Comparison of ENCODE assay signal across 1 cellular context in genomic region chr13:79492918-79493594, GRCh38.
TF ChIP-seq lines count a peak whose summit lies in the region.

No MANE protein-coding gene starts in this region.

TF ChIP-seq in GM23338, 12 proteins besides CTCF, POLR2A, EP300 and RAD21 (continued from another document):
- TF ChIP-seq EZH2phosphoT487 (IDR thresholded peaks at IDR 0.05; ENCODE audit: unreplicated experiment) (no peak), POLR2AphosphoS5 (IDR thresholded peaks at IDR 0.05; ENCODE audit: low read depth) (no peak), ZNF114 (CRISPR knock-in tag; IDR thresholded peaks at IDR 0.05) (no peak), EZH2 (IDR thresholded peaks at IDR 0.05; ENCODE audit: low read depth, unreplicated experiment) (no peak), JUNB (IDR thresholded peaks at IDR 0.05; ENCODE audit: unreplicated experiment) (no peak), STAT1 (IDR thresholded peaks at IDR 0.05; ENCODE audit: unreplicated experiment) (no peak), NANOG (IDR thresholded peaks at IDR 0.05; ENCODE audit: borderline replicate concordance) (no peak)
- TF ChIP-seq, protein P1, sequence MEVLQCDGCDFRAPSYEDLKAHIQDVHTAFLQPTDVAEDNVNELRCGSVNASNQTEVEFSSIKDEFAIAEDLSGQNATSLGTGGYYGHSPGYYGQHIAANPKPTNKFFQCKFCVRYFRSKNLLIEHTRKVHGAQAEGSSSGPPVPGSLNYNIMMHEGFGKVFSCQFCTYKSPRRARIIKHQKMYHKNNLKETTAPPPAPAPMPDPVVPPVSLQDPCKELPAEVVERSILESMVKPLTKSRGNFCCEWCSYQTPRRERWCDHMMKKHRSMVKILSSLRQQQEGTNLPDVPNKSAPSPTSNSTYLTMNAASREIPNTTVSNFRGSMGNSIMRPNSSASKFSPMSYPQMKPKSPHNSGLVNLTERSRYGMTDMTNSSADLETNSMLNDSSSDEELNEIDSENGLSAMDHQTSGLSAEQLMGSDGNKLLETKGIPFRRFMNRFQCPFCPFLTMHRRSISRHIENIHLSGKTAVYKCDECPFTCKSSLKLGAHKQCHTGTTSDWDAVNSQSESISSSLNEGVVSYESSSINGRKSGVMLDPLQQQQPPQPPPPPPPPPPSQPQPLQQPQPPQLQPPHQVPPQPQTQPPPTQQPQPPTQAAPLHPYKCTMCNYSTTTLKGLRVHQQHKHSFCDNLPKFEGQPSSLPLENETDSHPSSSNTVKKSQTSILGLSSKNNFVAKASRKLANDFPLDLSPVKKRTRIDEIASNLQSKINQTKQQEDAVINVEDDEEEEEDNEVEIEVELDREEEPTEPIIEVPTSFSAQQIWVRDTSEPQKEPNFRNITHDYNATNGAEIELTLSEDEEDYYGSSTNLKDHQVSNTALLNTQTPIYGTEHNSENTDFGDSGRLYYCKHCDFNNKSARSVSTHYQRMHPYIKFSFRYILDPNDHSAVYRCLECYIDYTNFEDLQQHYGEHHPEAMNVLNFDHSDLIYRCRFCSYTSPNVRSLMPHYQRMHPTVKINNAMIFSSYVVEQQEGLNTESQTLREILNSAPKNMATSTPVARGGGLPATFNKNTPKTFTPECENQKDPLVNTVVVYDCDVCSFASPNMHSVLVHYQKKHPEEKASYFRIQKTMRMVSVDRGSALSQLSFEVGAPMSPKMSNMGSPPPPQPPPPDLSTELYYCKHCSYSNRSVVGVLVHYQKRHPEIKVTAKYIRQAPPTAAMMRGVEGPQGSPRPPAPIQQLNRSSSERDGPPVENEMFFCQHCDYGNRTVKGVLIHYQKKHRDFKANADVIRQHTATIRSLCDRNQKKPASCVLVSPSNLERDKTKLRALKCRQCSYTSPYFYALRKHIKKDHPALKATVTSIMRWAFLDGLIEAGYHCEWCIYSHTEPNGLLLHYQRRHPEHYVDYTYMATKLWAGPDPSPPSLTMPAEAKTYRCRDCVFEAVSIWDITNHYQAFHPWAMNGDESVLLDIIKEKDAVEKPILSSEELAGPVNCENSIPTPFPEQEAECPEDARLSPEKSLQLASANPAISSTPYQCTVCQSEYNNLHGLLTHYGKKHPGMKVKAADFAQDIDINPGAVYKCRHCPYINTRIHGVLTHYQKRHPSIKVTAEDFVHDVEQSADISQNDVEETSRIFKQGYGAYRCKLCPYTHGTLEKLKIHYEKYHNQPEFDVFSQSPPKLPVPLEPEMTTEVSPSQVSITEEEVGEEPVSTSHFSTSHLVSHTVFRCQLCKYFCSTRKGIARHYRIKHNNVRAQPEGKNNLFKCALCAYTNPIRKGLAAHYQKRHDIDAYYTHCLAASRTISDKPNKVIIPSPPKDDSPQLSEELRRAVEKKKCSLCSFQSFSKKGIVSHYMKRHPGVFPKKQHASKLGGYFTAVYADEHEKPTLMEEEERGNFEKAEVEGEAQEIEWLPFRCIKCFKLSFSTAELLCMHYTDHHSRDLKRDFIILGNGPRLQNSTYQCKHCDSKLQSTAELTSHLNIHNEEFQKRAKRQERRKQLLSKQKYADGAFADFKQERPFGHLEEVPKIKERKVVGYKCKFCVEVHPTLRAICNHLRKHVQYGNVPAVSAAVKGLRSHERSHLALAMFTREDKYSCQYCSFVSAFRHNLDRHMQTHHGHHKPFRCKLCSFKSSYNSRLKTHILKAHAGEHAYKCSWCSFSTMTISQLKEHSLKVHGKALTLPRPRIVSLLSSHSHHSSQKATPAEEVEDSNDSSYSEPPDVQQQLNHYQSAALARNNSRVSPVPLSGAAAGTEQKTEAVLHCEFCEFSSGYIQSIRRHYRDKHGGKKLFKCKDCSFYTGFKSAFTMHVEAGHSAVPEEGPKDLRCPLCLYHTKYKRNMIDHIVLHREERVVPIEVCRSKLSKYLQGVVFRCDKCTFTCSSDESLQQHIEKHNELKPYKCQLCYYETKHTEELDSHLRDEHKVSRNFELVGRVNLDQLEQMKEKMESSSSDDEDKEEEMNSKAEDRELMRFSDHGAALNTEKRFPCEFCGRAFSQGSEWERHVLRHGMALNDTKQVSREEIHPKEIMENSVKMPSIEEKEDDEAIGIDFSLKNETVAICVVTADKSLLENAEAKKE (CRISPR knock-in tag; IDR thresholded peaks at IDR 0.05): no peak
TF ChIP-seq in GM23338: peak in this region for 0.
